ENCODE assay signal across 26 cellular contexts in the genomic region with DNA sequence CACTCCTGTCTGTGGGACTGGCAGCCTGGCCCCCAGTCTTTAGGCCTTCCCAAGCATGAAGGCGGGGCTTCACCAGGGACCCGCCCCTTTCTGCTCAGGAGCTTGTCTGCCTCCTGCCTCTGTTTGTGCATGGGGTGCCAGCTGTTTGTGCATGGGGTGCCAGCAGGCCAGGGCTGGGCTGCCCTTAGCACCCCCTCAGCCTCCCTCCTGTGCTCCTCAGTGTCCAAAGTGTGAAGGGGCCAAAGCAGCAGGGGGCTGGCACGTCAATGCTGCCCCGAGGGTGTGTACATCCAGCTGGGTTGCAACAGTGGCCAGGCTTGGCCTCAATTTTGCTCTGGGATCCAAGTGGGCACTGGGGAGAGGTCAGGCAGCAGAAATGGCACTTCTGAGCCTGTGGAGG.
"Had no signal": no experiment of that assay in that cellular context is flagged by ENCODE, and none has a peak within 500 bp of the region (broad histone marks: within the 10 kb centered on the region; RNA-seq: fewer than 3 reads in every experiment).

No MANE protein-coding gene starts in this region.

- H3K4me1 ChIP-seq: esophagus muscularis mucosa, gastrocnemius medialis had no signal

- H3K36me3 Mint-ChIP-seq: activated CD4-positive, alpha-beta memory T cell treated with anti-CD3 and anti-CD28 coated beads for 36 hours; activated CD8-positive, alpha-beta memory T cell treated with anti-CD3 and anti-CD28 coated beads, Interleukin-2, amount 10 ng/mL, durations not matched to agents 7 days and 5 days; activated naive CD4-positive, alpha-beta T cell treated with anti-CD3 and anti-CD28 coated beads, Interleukin-2, amount 10 ng/mL, durations not matched to agents 7 days and 5 days; activated naive CD4-positive, alpha-beta T cell treated with anti-CD3 and anti-CD28 coated beads, Interleukin-2, amount 50 U/mL, for 72 hours; activated naive CD8-positive, alpha-beta T cell treated with anti-CD3 and anti-CD28 coated beads, Interleukin-2, amount 10 ng/mL, durations not matched to agents 7 days and 5 days had no signal

- H3K36me3 ChIP-seq: brain microvascular endothelial cell, esophagus muscularis mucosa, gastrocnemius medialis had no signal

- DNase-seq: activated CD4-positive, alpha-beta memory T cell treated with anti-CD3 and anti-CD28 coated beads for 36 hours; activated CD4-positive, alpha-beta T cell treated with anti-CD3 and anti-CD28 coated beads for 36 hours; activated CD4-positive, alpha-beta T cell treated with anti-CD3 and anti-CD28 coated beads, Interleukin-2, amount 10 ng/mL, durations not matched to agents 24 days and 14 days; activated CD4-positive, CD25-positive, alpha-beta regulatory T cell; activated CD4-positive, CD25-positive, alpha-beta regulatory T cell treated with anti-CD3 and anti-CD28 coated beads, Interleukin-2, amount 50 U/mL, for 72 hours; activated CD8-positive, alpha-beta memory T cell treated with anti-CD3 and anti-CD28 coated beads, Interleukin-2, amount 10 ng/mL, durations not matched to agents 7 days and 5 days; activated CD8-positive, alpha-beta memory T cell treated with anti-CD3 and anti-CD28 coated beads, Interleukin-2, amount 50 U/mL, for 4 hours; activated CD8-positive, alpha-beta T cell treated with anti-CD3 and anti-CD28 coated beads, Interleukin-2, amount 10 ng/mL, durations not matched to agents 7 days and 5 days; activated gamma-delta T cell; activated naive CD4-positive, alpha-beta T cell; activated naive CD4-positive, alpha-beta T cell treated with anti-CD3 and anti-CD28 coated beads, Interleukin-2, amount 10 ng/mL, durations not matched to agents 7 days and 5 days; activated naive CD8-positive, alpha-beta T cell treated with anti-CD3 and anti-CD28 coated beads, Interleukin-2, amount 10 ng/mL, durations not matched to agents 7 days and 5 days; activated T-cell treated with anti-CD3 and anti-CD28 coated beads, Interleukin-2, amount 50 U/mL, for 1 hour; activated T-cell treated with anti-CD3 and anti-CD28 coated beads, Interleukin-2, amount 50 U/mL, for 72 hours; brain microvascular endothelial cell; cortex of kidney; dermis blood vessel endothelial cell; effector CD4-positive, alpha-beta T cell; effector memory CD8-positive, alpha-beta T cell; gastrocnemius medialis; glutamatergic neuron; T-helper 2 cell had no signal

- H3K27me3 ChIP-seq: brain microvascular endothelial cell, esophagus muscularis mucosa, foreskin keratinocyte, gastrocnemius medialis had no signal

- H3K9me3 ChIP-seq: gastrocnemius medialis had no signal

- H3K27me3 Mint-ChIP-seq: activated CD4-positive, alpha-beta memory T cell treated with anti-CD3 and anti-CD28 coated beads for 36 hours; activated CD4-positive, alpha-beta T cell treated with anti-CD3 and anti-CD28 coated beads for 36 hours; activated CD4-positive, alpha-beta T cell treated with anti-CD3 and anti-CD28 coated beads, Interleukin-2, amount 10 ng/mL, durations not matched to agents 24 days and 14 days; activated CD8-positive, alpha-beta memory T cell treated with anti-CD3 and anti-CD28 coated beads, Interleukin-2, amount 10 ng/mL, durations not matched to agents 7 days and 5 days; activated naive CD4-positive, alpha-beta T cell treated with anti-CD3 and anti-CD28 coated beads, Interleukin-2, amount 10 ng/mL, durations not matched to agents 7 days and 5 days; activated naive CD8-positive, alpha-beta T cell treated with anti-CD3 and anti-CD28 coated beads, Interleukin-2, amount 10 ng/mL, durations not matched to agents 7 days and 5 days; central memory CD8-positive, alpha-beta T cell; effector memory CD8-positive, alpha-beta T cell had no signal

- ATAC-seq: activated CD4-positive, alpha-beta T cell treated with anti-CD3 and anti-CD28 coated beads for 36 hours; activated CD8-positive, alpha-beta memory T cell treated with anti-CD3 and anti-CD28 coated beads, Interleukin-2, amount 10 ng/mL, durations not matched to agents 7 days and 5 days; activated CD8-positive, alpha-beta T cell treated with anti-CD3 and anti-CD28 coated beads, Interleukin-2, amount 10 ng/mL, durations not matched to agents 7 days and 5 days; activated naive CD4-positive, alpha-beta T cell treated with anti-CD3 and anti-CD28 coated beads, Interleukin-2, amount 50 U/mL, for 72 hours; activated T-cell treated with anti-CD3 and anti-CD28 coated beads, Interleukin-2, amount 50 U/mL, for 72 hours; effector memory CD8-positive, alpha-beta T cell; foreskin keratinocyte; gastrocnemius medialis had no signal

- H3K4me3 Mint-ChIP-seq: activated CD4-positive, alpha-beta memory T cell treated with anti-CD3 and anti-CD28 coated beads for 36 hours; activated CD4-positive, alpha-beta T cell treated with anti-CD3 and anti-CD28 coated beads for 36 hours; activated CD4-positive, alpha-beta T cell treated with anti-CD3 and anti-CD28 coated beads, Interleukin-2, amount 10 ng/mL, durations not matched to agents 24 days and 14 days; activated CD8-positive, alpha-beta memory T cell treated with anti-CD3 and anti-CD28 coated beads, Interleukin-2, amount 10 ng/mL, durations not matched to agents 7 days and 5 days; activated CD8-positive, alpha-beta T cell treated with anti-CD3 and anti-CD28 coated beads, Interleukin-2, amount 10 ng/mL, durations not matched to agents 7 days and 5 days; activated naive CD4-positive, alpha-beta T cell treated with anti-CD3 and anti-CD28 coated beads, Interleukin-2, amount 10 ng/mL, durations not matched to agents 7 days and 5 days; activated naive CD8-positive, alpha-beta T cell treated with anti-CD3 and anti-CD28 coated beads, Interleukin-2, amount 10 ng/mL, durations not matched to agents 7 days and 5 days; activated T-cell treated with anti-CD3 and anti-CD28 coated beads, Interleukin-2, amount 50 U/mL, for 72 hours; central memory CD8-positive, alpha-beta T cell; effector memory CD8-positive, alpha-beta T cell had no signal

- H3K9me3 Mint-ChIP-seq: activated CD4-positive, alpha-beta T cell treated with anti-CD3 and anti-CD28 coated beads, Interleukin-2, amount 10 ng/mL, durations not matched to agents 24 days and 14 days; activated naive CD8-positive, alpha-beta T cell treated with anti-CD3 and anti-CD28 coated beads, Interleukin-2, amount 10 ng/mL, durations not matched to agents 7 days and 5 days; central memory CD8-positive, alpha-beta T cell had no signal

- H3K4me1 Mint-ChIP-seq: activated CD4-positive, alpha-beta T cell treated with anti-CD3 and anti-CD28 coated beads for 36 hours; activated CD4-positive, alpha-beta T cell treated with anti-CD3 and anti-CD28 coated beads, Interleukin-2, amount 10 ng/mL, durations not matched to agents 24 days and 14 days; activated CD8-positive, alpha-beta memory T cell treated with anti-CD3 and anti-CD28 coated beads, Interleukin-2, amount 10 ng/mL, durations not matched to agents 7 days and 5 days; activated naive CD4-positive, alpha-beta T cell treated with anti-CD3 and anti-CD28 coated beads, Interleukin-2, amount 10 ng/mL, durations not matched to agents 7 days and 5 days; activated naive CD8-positive, alpha-beta T cell treated with anti-CD3 and anti-CD28 coated beads, Interleukin-2, amount 10 ng/mL, durations not matched to agents 7 days and 5 days; central memory CD8-positive, alpha-beta T cell had no signal

- H3K27ac ChIP-seq: brain microvascular endothelial cell, esophagus muscularis mucosa, foreskin keratinocyte, gastrocnemius medialis had no signal

- H3K27ac Mint-ChIP-seq: activated CD4-positive, alpha-beta memory T cell treated with anti-CD3 and anti-CD28 coated beads for 36 hours; activated CD4-positive, alpha-beta T cell treated with anti-CD3 and anti-CD28 coated beads for 36 hours; activated CD4-positive, alpha-beta T cell treated with anti-CD3 and anti-CD28 coated beads, Interleukin-2, amount 10 ng/mL, durations not matched to agents 24 days and 14 days; activated CD8-positive, alpha-beta memory T cell treated with anti-CD3 and anti-CD28 coated beads, Interleukin-2, amount 10 ng/mL, durations not matched to agents 7 days and 5 days; activated CD8-positive, alpha-beta T cell treated with anti-CD3 and anti-CD28 coated beads, Interleukin-2, amount 10 ng/mL, durations not matched to agents 7 days and 5 days; activated naive CD4-positive, alpha-beta T cell treated with anti-CD3 and anti-CD28 coated beads, Interleukin-2, amount 10 ng/mL, durations not matched to agents 7 days and 5 days; activated naive CD4-positive, alpha-beta T cell treated with anti-CD3 and anti-CD28 coated beads, Interleukin-2, amount 50 U/mL, for 72 hours; activated naive CD8-positive, alpha-beta T cell treated with anti-CD3 and anti-CD28 coated beads, Interleukin-2, amount 10 ng/mL, durations not matched to agents 7 days and 5 days; activated T-cell treated with anti-CD3 and anti-CD28 coated beads, Interleukin-2, amount 50 U/mL, for 72 hours; effector memory CD8-positive, alpha-beta T cell had no signal

- H3K4me3 ChIP-seq: esophagus muscularis mucosa, gastrocnemius medialis had no signal
